In the genomic region with DNA sequence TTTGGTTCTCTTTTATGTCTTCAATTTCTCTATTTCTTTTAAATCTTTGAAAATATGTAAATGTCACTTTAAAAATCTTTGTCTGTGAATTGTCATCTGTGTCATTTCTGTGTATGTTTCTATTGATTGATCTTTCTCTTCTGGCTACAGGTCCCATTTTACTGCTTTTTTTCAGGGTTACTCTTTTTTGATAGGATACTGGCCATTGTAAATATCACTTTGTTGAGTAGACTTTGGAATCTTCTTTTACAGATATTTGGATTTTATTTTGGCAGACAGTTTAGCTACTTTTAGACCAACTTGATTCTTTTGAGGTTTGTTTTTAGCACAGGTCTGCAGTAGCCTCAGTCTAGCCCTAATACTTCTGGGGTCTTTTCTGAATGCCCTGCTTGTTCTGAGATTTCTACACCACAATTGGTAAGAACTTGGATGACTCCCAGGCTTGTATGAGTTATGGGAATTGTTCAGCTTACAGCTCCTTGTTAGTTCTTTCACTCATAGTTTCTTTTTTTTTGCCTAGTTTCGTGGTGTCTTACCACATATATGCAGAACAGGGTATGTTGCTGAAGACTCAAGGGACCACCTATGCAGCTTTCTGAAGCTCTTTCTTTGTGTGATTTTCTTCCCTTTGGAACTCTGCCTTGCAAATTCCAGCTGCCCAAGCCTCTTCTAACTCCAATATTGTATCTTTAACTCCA, we compare ENCODE assay signal across 19 cellular contexts.
"Had no signal": no experiment of that assay in that cellular context is flagged by ENCODE, and none has a peak within 500 bp of the region (broad histone marks: within the 10 kb centered on the region; RNA-seq: fewer than 3 reads in every experiment).

No MANE protein-coding gene starts in this region.

- ATAC-seq: activated T-helper 17 cell treated with anti-CD3 and anti-CD28 coated beads, Interleukin-2, amount 50 U/mL, for 72 hours; body of pancreas; foreskin keratinocyte; left lung; naive thymus-derived CD8-positive, alpha-beta T cell; upper lobe of right lung; WTC11 had no signal

- H3K4me3 ChIP-seq: adrenal gland, body of pancreas, left lung, ovary, prostate gland, spleen, thyroid gland, upper lobe of right lung had no signal

- H3K4me1 ChIP-seq: adrenal gland, body of pancreas, foreskin keratinocyte, left lung, prostate gland, spleen, thyroid gland, upper lobe of right lung had no signal

- H3K27me3 ChIP-seq: adrenal gland, body of pancreas, left lung, ovary, spleen, thyroid gland, upper lobe of right lung had no signal

- H3K9me3 ChIP-seq: body of pancreas, left lung, ovary, prostate gland, spleen, thyroid gland, upper lobe of right lung had no signal

- H3K36me3 ChIP-seq: adrenal gland, left lung, ovary, prostate gland, spleen, thyroid gland, upper lobe of right lung had no signal

- DNase-seq: activated naive CD4-positive, alpha-beta T cell; activated T-cell treated with anti-CD3 and anti-CD28 coated beads, Interleukin-2, amount 50 U/mL, for 24 hours; adrenal gland; body of pancreas; dermis blood vessel endothelial cell; effector CD8-positive, alpha-beta T cell; foreskin keratinocyte; left lung; naive thymus-derived CD8-positive, alpha-beta T cell; ovary; spleen; stimulated activated CD4-positive, alpha-beta T cell treated with anti-CD3 and anti-CD28 coated beads, Interleukin-4, amount 100 ng/mL, for 4 hours; substantia nigra; T1000; thyroid gland; upper lobe of right lung had no signal

- H3K27ac ChIP-seq: adrenal gland, body of pancreas, foreskin keratinocyte, left lung, ovary, prostate gland, spleen, thyroid gland, upper lobe of right lung had no signal
